38 cellular contexts compared by ENCODE assay signal in the genomic region with DNA sequence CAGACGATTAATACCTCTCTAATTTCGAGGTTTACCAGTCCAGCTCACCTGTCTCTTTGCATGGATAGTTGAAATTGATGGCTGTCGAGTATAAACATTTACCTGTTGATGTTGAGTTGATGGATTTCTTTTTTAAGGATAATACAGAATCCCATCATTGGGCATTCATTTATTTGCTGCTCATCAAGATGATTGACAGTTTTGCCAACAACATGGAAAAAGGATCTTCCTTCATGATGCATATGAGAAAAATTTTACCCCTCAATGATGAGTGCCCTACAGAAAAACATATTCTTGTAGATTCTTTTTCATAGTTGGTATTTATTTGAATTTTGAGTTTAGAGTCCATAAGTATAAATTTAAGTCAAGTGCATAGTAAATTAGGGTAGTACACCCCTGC.
"Had no signal": no experiment of that assay in that cellular context is flagged by ENCODE, and none has a peak within 500 bp of the region (broad histone marks: within the 10 kb centered on the region; RNA-seq: fewer than 3 reads in every experiment).

No MANE protein-coding gene starts in this region.

- DNase-seq: activated CD4-positive, alpha-beta memory T cell treated with anti-CD3 and anti-CD28 coated beads, Interleukin-2, amount 10 ng/mL, durations not matched to agents 7 days and 5 days; activated CD4-positive, alpha-beta T cell treated with anti-CD3 and anti-CD28 coated beads for 1 hour; activated CD4-positive, alpha-beta T cell treated with anti-CD3 and anti-CD28 coated beads for 48 hours; activated CD4-positive, CD25-positive, alpha-beta regulatory T cell; activated CD8-positive, alpha-beta memory T cell treated with anti-CD3 and anti-CD28 coated beads for 24 hours; activated CD8-positive, alpha-beta memory T cell treated with anti-CD3 and anti-CD28 coated beads, Interleukin-2, amount 10 ng/mL, durations not matched to agents 7 days and 5 days; activated CD8-positive, alpha-beta memory T cell treated with anti-CD3 and anti-CD28 coated beads, Interleukin-2, amount 50 U/mL, for 48 hours; activated effector memory CD4-positive, alpha-beta T cell treated with Interleukin-2 at 50 U/mL for 16 hours; activated naive CD4-positive, alpha-beta T cell treated with anti-CD3 and anti-CD28 coated beads, Interleukin-2, amount 10 ng/mL, durations not matched to agents 7 days and 5 days; activated naive CD8-positive, alpha-beta T cell treated with anti-CD3 and anti-CD28 coated beads, Interleukin-2, amount 50 U/mL, for 24 hours; activated T-cell treated with anti-CD3 and anti-CD28 coated beads, Interleukin-2, amount 50 U/mL, for 48 hours; anterior cingulate cortex; caudate nucleus; MM.1S; MV-4-11; NCI-H1092; NCI-H146; NCI-H187; NCI-H2081; NCI-H2171 treated with DMSO at 0.1 percent for 48 hours; NCI-H2227 treated with DMSO at 0.1 percent for 48 hours; NCI-H446 treated with DMSO at 0.1 percent for 48 hours; NCI-H524; NCI-H69; NCI-H82; NK-92 treated with Interleukin-12 subunit alpha and Interleukin-12 subunit beta, amount 100 ng/mL, for 24 hours; PC-3; Peyer's patch; RPMI8226; SHP77 treated with DMSO at 0.1 percent for 48 hours; SK-N-SH; T-cell; T-helper 17 cell; T-helper 9 cell; WERI-Rb-1 had no signal

- H3K27me3 ChIP-seq: Peyer's patch, SJSA1 had no signal

- H3K9ac ChIP-seq: SK-N-SH had no signal

- H3K4me2 ChIP-seq: SK-N-SH had no signal

- H3K9me3 ChIP-seq: Peyer's patch, SJSA1 had no signal

- H3K4me3 ChIP-seq: Peyer's patch, SJSA1 had no signal

- H3K4me1 ChIP-seq: Peyer's patch, SJSA1 had no signal

- H3K36me3 ChIP-seq: Peyer's patch, SJSA1, WERI-Rb-1 had no signal

- FAIRE-seq: bronchial epithelial cell, colon had no signal

- H3K27ac ChIP-seq: Peyer's patch, SJSA1, WERI-Rb-1 had no signal

- ATAC-seq: activated CD8-positive, alpha-beta memory T cell treated with anti-CD3 and anti-CD28 coated beads, Interleukin-2, amount 10 ng/mL, durations not matched to agents 7 days and 5 days; activated naive CD8-positive, alpha-beta T cell treated with anti-CD3 and anti-CD28 coated beads, Interleukin-2, amount 50 U/mL, for 24 hours; PC-3; T-cell; T-helper 17 cell had no signal
